In the genomic region with DNA sequence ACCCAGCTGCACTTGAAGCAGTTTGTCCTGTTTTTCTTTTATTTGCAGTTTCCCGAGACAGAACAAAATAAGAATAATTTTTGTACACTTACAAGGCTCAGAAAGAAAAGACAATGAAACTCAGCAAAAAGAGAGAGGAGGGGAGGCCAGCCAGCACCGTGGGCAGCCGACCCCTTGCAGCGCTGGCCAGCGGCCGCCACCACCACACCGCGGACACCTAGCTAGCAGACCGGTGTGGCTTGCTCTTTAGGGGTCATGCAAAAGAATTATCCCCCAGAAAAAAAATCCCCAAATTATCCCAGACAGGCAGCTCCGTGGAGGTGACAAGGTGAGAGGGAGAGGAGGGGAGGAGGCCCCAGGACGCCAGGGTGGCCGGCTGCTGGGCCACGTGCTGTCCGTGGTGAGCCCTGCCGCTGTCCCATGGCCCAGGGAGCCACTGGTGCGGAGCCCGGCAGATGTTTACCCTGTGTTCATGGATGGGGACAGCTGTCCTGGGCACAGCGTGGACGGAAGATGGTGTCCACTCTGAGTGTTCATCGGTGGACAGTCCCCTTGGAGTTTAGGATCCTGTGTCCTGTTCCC, we compare ENCODE assay signal across 1 cellular context.
TF ChIP-seq lines count a peak whose summit lies in the region.

No MANE protein-coding gene starts in this region.

TF ChIP-seq in GM23338, 12 proteins besides CTCF, POLR2A, EP300 and RAD21:
- TF ChIP-seq, protein P1, sequence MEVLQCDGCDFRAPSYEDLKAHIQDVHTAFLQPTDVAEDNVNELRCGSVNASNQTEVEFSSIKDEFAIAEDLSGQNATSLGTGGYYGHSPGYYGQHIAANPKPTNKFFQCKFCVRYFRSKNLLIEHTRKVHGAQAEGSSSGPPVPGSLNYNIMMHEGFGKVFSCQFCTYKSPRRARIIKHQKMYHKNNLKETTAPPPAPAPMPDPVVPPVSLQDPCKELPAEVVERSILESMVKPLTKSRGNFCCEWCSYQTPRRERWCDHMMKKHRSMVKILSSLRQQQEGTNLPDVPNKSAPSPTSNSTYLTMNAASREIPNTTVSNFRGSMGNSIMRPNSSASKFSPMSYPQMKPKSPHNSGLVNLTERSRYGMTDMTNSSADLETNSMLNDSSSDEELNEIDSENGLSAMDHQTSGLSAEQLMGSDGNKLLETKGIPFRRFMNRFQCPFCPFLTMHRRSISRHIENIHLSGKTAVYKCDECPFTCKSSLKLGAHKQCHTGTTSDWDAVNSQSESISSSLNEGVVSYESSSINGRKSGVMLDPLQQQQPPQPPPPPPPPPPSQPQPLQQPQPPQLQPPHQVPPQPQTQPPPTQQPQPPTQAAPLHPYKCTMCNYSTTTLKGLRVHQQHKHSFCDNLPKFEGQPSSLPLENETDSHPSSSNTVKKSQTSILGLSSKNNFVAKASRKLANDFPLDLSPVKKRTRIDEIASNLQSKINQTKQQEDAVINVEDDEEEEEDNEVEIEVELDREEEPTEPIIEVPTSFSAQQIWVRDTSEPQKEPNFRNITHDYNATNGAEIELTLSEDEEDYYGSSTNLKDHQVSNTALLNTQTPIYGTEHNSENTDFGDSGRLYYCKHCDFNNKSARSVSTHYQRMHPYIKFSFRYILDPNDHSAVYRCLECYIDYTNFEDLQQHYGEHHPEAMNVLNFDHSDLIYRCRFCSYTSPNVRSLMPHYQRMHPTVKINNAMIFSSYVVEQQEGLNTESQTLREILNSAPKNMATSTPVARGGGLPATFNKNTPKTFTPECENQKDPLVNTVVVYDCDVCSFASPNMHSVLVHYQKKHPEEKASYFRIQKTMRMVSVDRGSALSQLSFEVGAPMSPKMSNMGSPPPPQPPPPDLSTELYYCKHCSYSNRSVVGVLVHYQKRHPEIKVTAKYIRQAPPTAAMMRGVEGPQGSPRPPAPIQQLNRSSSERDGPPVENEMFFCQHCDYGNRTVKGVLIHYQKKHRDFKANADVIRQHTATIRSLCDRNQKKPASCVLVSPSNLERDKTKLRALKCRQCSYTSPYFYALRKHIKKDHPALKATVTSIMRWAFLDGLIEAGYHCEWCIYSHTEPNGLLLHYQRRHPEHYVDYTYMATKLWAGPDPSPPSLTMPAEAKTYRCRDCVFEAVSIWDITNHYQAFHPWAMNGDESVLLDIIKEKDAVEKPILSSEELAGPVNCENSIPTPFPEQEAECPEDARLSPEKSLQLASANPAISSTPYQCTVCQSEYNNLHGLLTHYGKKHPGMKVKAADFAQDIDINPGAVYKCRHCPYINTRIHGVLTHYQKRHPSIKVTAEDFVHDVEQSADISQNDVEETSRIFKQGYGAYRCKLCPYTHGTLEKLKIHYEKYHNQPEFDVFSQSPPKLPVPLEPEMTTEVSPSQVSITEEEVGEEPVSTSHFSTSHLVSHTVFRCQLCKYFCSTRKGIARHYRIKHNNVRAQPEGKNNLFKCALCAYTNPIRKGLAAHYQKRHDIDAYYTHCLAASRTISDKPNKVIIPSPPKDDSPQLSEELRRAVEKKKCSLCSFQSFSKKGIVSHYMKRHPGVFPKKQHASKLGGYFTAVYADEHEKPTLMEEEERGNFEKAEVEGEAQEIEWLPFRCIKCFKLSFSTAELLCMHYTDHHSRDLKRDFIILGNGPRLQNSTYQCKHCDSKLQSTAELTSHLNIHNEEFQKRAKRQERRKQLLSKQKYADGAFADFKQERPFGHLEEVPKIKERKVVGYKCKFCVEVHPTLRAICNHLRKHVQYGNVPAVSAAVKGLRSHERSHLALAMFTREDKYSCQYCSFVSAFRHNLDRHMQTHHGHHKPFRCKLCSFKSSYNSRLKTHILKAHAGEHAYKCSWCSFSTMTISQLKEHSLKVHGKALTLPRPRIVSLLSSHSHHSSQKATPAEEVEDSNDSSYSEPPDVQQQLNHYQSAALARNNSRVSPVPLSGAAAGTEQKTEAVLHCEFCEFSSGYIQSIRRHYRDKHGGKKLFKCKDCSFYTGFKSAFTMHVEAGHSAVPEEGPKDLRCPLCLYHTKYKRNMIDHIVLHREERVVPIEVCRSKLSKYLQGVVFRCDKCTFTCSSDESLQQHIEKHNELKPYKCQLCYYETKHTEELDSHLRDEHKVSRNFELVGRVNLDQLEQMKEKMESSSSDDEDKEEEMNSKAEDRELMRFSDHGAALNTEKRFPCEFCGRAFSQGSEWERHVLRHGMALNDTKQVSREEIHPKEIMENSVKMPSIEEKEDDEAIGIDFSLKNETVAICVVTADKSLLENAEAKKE (CRISPR knock-in tag; IDR thresholded peaks at IDR 0.05) = no peak
- no peak for TF ChIP-seq NANOG (IDR thresholded peaks at IDR 0.05; ENCODE audit: borderline replicate concordance)
- TF ChIP-seq, protein P2, sequence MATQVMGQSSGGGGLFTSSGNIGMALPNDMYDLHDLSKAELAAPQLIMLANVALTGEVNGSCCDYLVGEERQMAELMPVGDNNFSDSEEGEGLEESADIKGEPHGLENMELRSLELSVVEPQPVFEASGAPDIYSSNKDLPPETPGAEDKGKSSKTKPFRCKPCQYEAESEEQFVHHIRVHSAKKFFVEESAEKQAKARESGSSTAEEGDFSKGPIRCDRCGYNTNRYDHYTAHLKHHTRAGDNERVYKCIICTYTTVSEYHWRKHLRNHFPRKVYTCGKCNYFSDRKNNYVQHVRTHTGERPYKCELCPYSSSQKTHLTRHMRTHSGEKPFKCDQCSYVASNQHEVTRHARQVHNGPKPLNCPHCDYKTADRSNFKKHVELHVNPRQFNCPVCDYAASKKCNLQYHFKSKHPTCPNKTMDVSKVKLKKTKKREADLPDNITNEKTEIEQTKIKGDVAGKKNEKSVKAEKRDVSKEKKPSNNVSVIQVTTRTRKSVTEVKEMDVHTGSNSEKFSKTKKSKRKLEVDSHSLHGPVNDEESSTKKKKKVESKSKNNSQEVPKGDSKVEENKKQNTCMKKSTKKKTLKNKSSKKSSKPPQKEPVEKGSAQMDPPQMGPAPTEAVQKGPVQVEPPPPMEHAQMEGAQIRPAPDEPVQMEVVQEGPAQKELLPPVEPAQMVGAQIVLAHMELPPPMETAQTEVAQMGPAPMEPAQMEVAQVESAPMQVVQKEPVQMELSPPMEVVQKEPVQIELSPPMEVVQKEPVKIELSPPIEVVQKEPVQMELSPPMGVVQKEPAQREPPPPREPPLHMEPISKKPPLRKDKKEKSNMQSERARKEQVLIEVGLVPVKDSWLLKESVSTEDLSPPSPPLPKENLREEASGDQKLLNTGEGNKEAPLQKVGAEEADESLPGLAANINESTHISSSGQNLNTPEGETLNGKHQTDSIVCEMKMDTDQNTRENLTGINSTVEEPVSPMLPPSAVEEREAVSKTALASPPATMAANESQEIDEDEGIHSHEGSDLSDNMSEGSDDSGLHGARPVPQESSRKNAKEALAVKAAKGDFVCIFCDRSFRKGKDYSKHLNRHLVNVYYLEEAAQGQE (IDR thresholded peaks at IDR 0.05; ENCODE audit: unreplicated experiment) = no peak
- no peak for TF ChIP-seq ZNF331 (CRISPR knock-in tag; IDR thresholded peaks at IDR 0.05; ENCODE audit: low read depth)
- no peak for TF ChIP-seq EZH2phosphoT487 (IDR thresholded peaks at IDR 0.05; ENCODE audit: unreplicated experiment)
